Comparison of ENCODE assay signal across 10 cellular contexts in the genomic region with DNA sequence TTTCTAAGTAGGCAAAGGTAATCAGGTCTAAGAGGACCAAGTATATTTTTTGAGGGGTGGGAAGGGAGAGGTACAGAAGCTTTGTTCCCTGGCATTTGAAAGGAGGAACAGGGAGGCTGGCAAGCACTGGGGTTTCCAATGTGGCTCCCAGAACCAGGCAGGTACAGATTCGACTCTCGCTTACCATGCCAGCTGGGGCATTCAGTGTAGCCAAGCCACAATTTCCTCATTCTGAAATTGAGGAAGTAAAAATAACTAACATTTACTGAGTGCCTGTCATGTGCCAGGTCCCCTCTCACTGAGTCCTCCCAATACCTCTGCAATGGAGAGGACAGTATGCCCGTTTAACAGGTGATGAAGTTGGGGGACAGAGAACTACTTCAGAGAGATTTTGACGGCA. TPM values are rescaled to one million over a fixed set of nuclear protein-coding genes. Genes with fewer than 3 reads are reported as not detected.
DNase-seq lines count a peak whose midpoint lies in the region; ATAC-seq and TF ChIP-seq lines count a peak whose summit lies in the region.
"Had no signal": no experiment of that assay in that cellular context is flagged by ENCODE, and none has a peak within 500 bp of the region (broad histone marks: within the 10 kb centered on the region; RNA-seq: fewer than 3 reads in every experiment).

No MANE protein-coding gene starts in this region.

- H3K9me2 ChIP-seq in DOHH2 (replicated peaks; ENCODE audit: control insufficient read depth, low read length) (no peaks in the 10 kb centered on the region), SU-DHL-6 (replicated peaks; ENCODE audit: insufficient read depth, low read length) (no peaks in the 10 kb centered on the region)

- H3K4me3 ChIP-seq in DOHH2 (ENCODE audit: low read length) (peak overlapping the region; percentile 58), SU-DHL-6 (ENCODE audit: insufficient read depth, low read length, poor library complexity, severe bottlenecking) (peak overlapping the region; percentile 22), testis (no peak overlapping the region), H7 (ENCODE audit: insufficient read depth, low read depth, low read length) (no peak overlapping the region)

- no peak for TF ChIP-seq CTCF in DOHH2 (IDR thresholded peaks at IDR 0.05; ENCODE audit: low read depth, low read length, poor library complexity, severe bottlenecking)
- no peak for TF ChIP-seq CTCF in SU-DHL-6 (IDR thresholded peaks at IDR 0.05; ENCODE audit: insufficient read depth, low read length, poor library complexity, severe bottlenecking)
- TF ChIP-seq CTCF in testis (IDR thresholded peaks at IDR 0.05) = no peak

- H3K27me3 ChIP-seq in DOHH2 (ENCODE audit: control insufficient read depth, low read length) = no peaks in the 10 kb centered on the region
- H3K27me3 ChIP-seq in SU-DHL-6 (ENCODE audit: low read length) = no peaks in the 10 kb centered on the region
- no peaks in the 10 kb centered on the region for H3K27me3 ChIP-seq in testis
- H3K27me3 ChIP-seq in H7 (ENCODE audit: control insufficient read depth, insufficient read depth, low read length) = no peaks in the 10 kb centered on the region

- peak; percentile 80 for ATAC-seq in GM21367 (IDR thresholded peaks at IDR 0.05; ENCODE audit: unreplicated experiment)
- ATAC-seq in HG03280 (IDR thresholded peaks at IDR 0.05; ENCODE audit: unreplicated experiment) = peak; percentile 77

- no peaks in the 10 kb centered on the region for H3K79me2 ChIP-seq in DOHH2 (ENCODE audit: control insufficient read depth, low read length)
- H3K79me2 ChIP-seq in SU-DHL-6 (ENCODE audit: insufficient read depth, low read length) = no peaks in the 10 kb centered on the region

- WGBS in testis, 2 donors = 82 to 93% methylated on average over 4 of the region's 4 CpGs

- peaks cover 31% of the 10 kb centered on the region for H3F3A ChIP-seq in DOHH2 (ENCODE audit: control insufficient read depth, insufficient read depth)
- H3F3A ChIP-seq in SU-DHL-6 (ENCODE audit: insufficient read depth) = peaks cover 30% of the 10 kb centered on the region

- no peaks in the 10 kb centered on the region for H3K9me3 ChIP-seq in DOHH2 (ENCODE audit: control insufficient read depth, insufficient read depth, low read length)
- no peaks in the 10 kb centered on the region for H3K9me3 ChIP-seq in SU-DHL-6 (ENCODE audit: insufficient read depth, low read length)
- no peaks in the 10 kb centered on the region for H3K9me3 ChIP-seq in testis

- H3K9ac ChIP-seq in SU-DHL-6 (ENCODE audit: low read length) = peak overlapping the region; percentile 45

- H4K20me1 ChIP-seq in DOHH2 (ENCODE audit: control insufficient read depth, insufficient read depth, low read depth, low read length) = no peaks in the 10 kb centered on the region
- no peaks in the 10 kb centered on the region for H4K20me1 ChIP-seq in SU-DHL-6 (ENCODE audit: low read depth, low read length)

- H3K4me1 ChIP-seq in DOHH2 (ENCODE audit: control insufficient read depth, low read length) = peaks cover 79% of the 10 kb centered on the region
- no peaks in the 10 kb centered on the region for H3K4me1 ChIP-seq in testis

- peak overlapping the region; percentile 30 for H2AFZ ChIP-seq in SU-DHL-6 (ENCODE audit: low read depth, low read length, severe bottlenecking)

- no peak for TF ChIP-seq POLR2A in testis (IDR thresholded peaks at IDR 0.05)

- H3K4me2 ChIP-seq in DOHH2 (ENCODE audit: low read length) (peak overlapping the region; percentile 71), SU-DHL-6 (ENCODE audit: low read depth, low read length, poor library complexity, severe bottlenecking) (peak overlapping the region; percentile 78)

- H3K36me3 ChIP-seq in DOHH2 (ENCODE audit: control insufficient read depth, low read length) (no peaks in the 10 kb centered on the region; the same call in 1 of the 2 replicates), SU-DHL-6 (ENCODE audit: low read length) (no peaks in the 10 kb centered on the region), testis (ENCODE audit: low read depth, missing control alignments) (no peaks in the 10 kb centered on the region), H7 (replicated peaks; ENCODE audit: control insufficient read depth, insufficient read depth, low read length) (no peaks in the 10 kb centered on the region)

- H3K27ac ChIP-seq in DOHH2 (ENCODE audit: low read depth, low read length) (peak overlapping the region; percentile 92), SU-DHL-6 (ENCODE audit: low read depth, low read length) (peak overlapping the region; percentile 92), testis (no peak overlapping the region)

- intact Hi-C loops in testis (cut with DNase I; ENCODE audit: low total_unique reads) = no loop called here

- DNase-seq in T-helper 2 cell (no peak), testis (no peak), H7 (no peak), NCI-H82 treated with DMSO at 0.1 percent for 48 hours (lab: John Stamatoyannopoulos, UW; ENCODE audit: unreplicated experiment) (no peak)
- DNase-seq: CD8-positive, alpha-beta memory T cell; SHP77 had no signal

RNA-seq across cellular contexts. Expression of a gene that starts 45.9 kb away (rescaled TPM):
- 10 to 100 TPM; 19.4 to 28.3 TPM for total RNA-seq in testis
- polyA plus RNA-seq in testis (ENCODE audit: insufficient read depth, low read depth, low replicate concordance) = 23.6 TPM
- 26.2 and 30.2 TPM in 2 replicates for total RNA-seq in H7 (2014; rRNA removed; shearing (Covaris generic))

Comparison
In these comparisons a context has a peak if more than half of its experiments do, and no peak if none do; other contexts are left out.
1. H3K27ac ChIP-seq: peak in DOHH2 (single experiment) and SU-DHL-6 (single experiment); none in testis (0 of 2).
2. H3K4me3 ChIP-seq: peak in DOHH2 (single experiment) and SU-DHL-6 (single experiment); none in testis (0 of 2) and H7 (single experiment).